In genomic region chr1:18018381-18018780, GRCh38 we compare ENCODE assay signal across 28 cellular contexts.
"Had no signal": no experiment of that assay in that cellular context is flagged by ENCODE, and none has a peak within 500 bp of the region (broad histone marks: within the 10 kb centered on the region; RNA-seq: fewer than 3 reads in every experiment).

No MANE protein-coding gene starts in this region.

- H3K4me3 Mint-ChIP-seq: activated B cell treated with CpG ODN at 0.5 μM for 24 hours; activated CD4-positive, alpha-beta memory T cell treated with anti-CD3 and anti-CD28 coated beads for 36 hours; activated naive CD4-positive, alpha-beta T cell treated with anti-CD3 and anti-CD28 coated beads, Interleukin-2, amount 10 ng/mL, durations not matched to agents 7 days and 5 days; activated naive CD8-positive, alpha-beta T cell treated with anti-CD3 and anti-CD28 coated beads for 36 hours; activated T-cell treated with anti-CD3 and anti-CD28 coated beads, Interleukin-2, amount 50 U/mL, for 4 hours; activated T-helper 1 cell treated with anti-CD3 and anti-CD28 coated beads, Interleukin-12 subunit alpha, Interleukin-12 subunit beta, Interleukin-2, Interleukin-4 antibody, amounts not matched to agents 30 ng/mL and 10 ng/mL and 1 ng/mL, durations not matched to agents 14 hours and 24 hours and 36 hours; T-cell had no signal

- DNase-seq: activated B cell treated with CpG ODN at 0.5 μM for 24 hours; activated CD4-positive, alpha-beta memory T cell treated with anti-CD3 and anti-CD28 coated beads for 36 hours; activated CD4-positive, alpha-beta T cell treated with anti-CD3 and anti-CD28 coated beads for 4 hours; activated CD4-positive, alpha-beta T cell treated with anti-CD3 and anti-CD28 coated beads, Interleukin-2, amount 50 U/mL, for 1 hour; activated CD4-positive, CD25-positive, alpha-beta regulatory T cell treated with anti-CD3 and anti-CD28 coated beads, Interleukin-2, amount 50 U/mL, for 72 hours; activated CD8-positive, alpha-beta memory T cell treated with anti-CD3 and anti-CD28 coated beads, Interleukin-2, amount 50 U/mL, for 4 hours; activated naive CD4-positive, alpha-beta T cell treated with anti-CD3 and anti-CD28 coated beads, Interleukin-2, amount 10 ng/mL, durations not matched to agents 7 days and 5 days; activated naive CD8-positive, alpha-beta T cell treated with anti-CD3 and anti-CD28 coated beads for 36 hours; activated T-cell treated with anti-CD3 and anti-CD28 coated beads for 4 hours; activated T-cell treated with anti-CD3 and anti-CD28 coated beads, Interleukin-2, amount 50 U/mL, for 4 hours; amniotic stem cell; aorta; brain microvascular endothelial cell; central memory CD4-positive, alpha-beta T cell; NCI-H1092 treated with DMSO at 0.1 percent for 48 hours; NCI-H146; NCI-H2081; NCI-H226; NCI-H446 treated with DMSO at 0.1 percent for 48 hours; NCI-H526; NCI-H748 treated with DMSO at 0.1 percent for 48 hours; NK-92 treated with Interleukin-12 subunit alpha and Interleukin-12 subunit beta, amount 100 ng/mL, for 24 hours; PC-9; SIG-M5; T-cell; T-helper 2 cell; T-helper 9 cell had no signal

- H3K4me1 Mint-ChIP-seq: activated naive CD4-positive, alpha-beta T cell treated with anti-CD3 and anti-CD28 coated beads, Interleukin-2, amount 10 ng/mL, durations not matched to agents 7 days and 5 days; activated naive CD8-positive, alpha-beta T cell treated with anti-CD3 and anti-CD28 coated beads for 36 hours; T-cell had no signal

- H3K27ac Mint-ChIP-seq: activated B cell treated with CpG ODN at 0.5 μM for 24 hours; activated CD4-positive, alpha-beta memory T cell treated with anti-CD3 and anti-CD28 coated beads for 36 hours; activated naive CD4-positive, alpha-beta T cell treated with anti-CD3 and anti-CD28 coated beads, Interleukin-2, amount 10 ng/mL, durations not matched to agents 7 days and 5 days; activated naive CD8-positive, alpha-beta T cell treated with anti-CD3 and anti-CD28 coated beads for 36 hours; activated T-helper 1 cell treated with anti-CD3 and anti-CD28 coated beads, Interleukin-12 subunit alpha, Interleukin-12 subunit beta, Interleukin-2, Interleukin-4 antibody, amounts not matched to agents 30 ng/mL and 10 ng/mL and 1 ng/mL, durations not matched to agents 14 hours and 24 hours and 36 hours; T-cell had no signal

- H3K36me3 Mint-ChIP-seq: activated CD4-positive, alpha-beta memory T cell treated with anti-CD3 and anti-CD28 coated beads for 36 hours; activated naive CD4-positive, alpha-beta T cell treated with anti-CD3 and anti-CD28 coated beads, Interleukin-2, amount 10 ng/mL, durations not matched to agents 7 days and 5 days; activated naive CD8-positive, alpha-beta T cell treated with anti-CD3 and anti-CD28 coated beads for 36 hours; T-cell had no signal

- H3K9me3 Mint-ChIP-seq: activated B cell treated with CpG ODN at 0.5 μM for 24 hours; activated CD4-positive, alpha-beta memory T cell treated with anti-CD3 and anti-CD28 coated beads for 36 hours; activated naive CD4-positive, alpha-beta T cell treated with anti-CD3 and anti-CD28 coated beads, Interleukin-2, amount 10 ng/mL, durations not matched to agents 7 days and 5 days; activated naive CD8-positive, alpha-beta T cell treated with anti-CD3 and anti-CD28 coated beads for 36 hours; activated T-cell treated with anti-CD3 and anti-CD28 coated beads, Interleukin-2, amount 50 U/mL, for 4 hours; activated T-helper 1 cell treated with anti-CD3 and anti-CD28 coated beads, Interleukin-12 subunit alpha, Interleukin-12 subunit beta, Interleukin-2, Interleukin-4 antibody, amounts not matched to agents 30 ng/mL and 10 ng/mL and 1 ng/mL, durations not matched to agents 14 hours and 24 hours and 36 hours had no signal
